In genomic region chr17:1422907-1423306, GRCh38 we compare ENCODE assay signal across 8 cellular contexts. TPM values are rescaled to one million over a fixed set of nuclear protein-coding genes. Genes with fewer than 3 reads are reported as not detected.
DNase-seq lines count a peak whose midpoint lies in the region; ATAC-seq and TF ChIP-seq lines count a peak whose summit lies in the region.

No MANE protein-coding gene starts in this region.

- H3K36me3 ChIP-seq in SJSA1 (peaks cover 77% of the 10 kb centered on the region), HAP-1 (replicated peaks) (peaks cover 50% of the 10 kb centered on the region)

- peak overlapping the region; percentile 84 for H3K27ac ChIP-seq in SJSA1

- H3K9me3 ChIP-seq in SJSA1 (replicated peaks), result no peaks in the 10 kb centered on the region
- no peaks in the 10 kb centered on the region for H3K9me3 ChIP-seq in HAP-1

- no peaks in the 10 kb centered on the region for H3K27me3 ChIP-seq in SJSA1 (replicated peaks)
- H3K27me3 ChIP-seq in HAP-1 (ENCODE audit: low read depth), result no peaks in the 10 kb centered on the region

- no peak overlapping the region for H3K4me3 ChIP-seq in SJSA1
- no peak overlapping the region for H3K4me3 ChIP-seq in fibroblast of mammary gland (ENCODE audit: control insufficient read depth, low read depth, low read length)
- H3K4me3 ChIP-seq in HAP-1, result no peak overlapping the region

- no peak for ATAC-seq in HG02610 (IDR thresholded peaks at IDR 0.05; ENCODE audit: unreplicated experiment)

- H3K4me1 ChIP-seq in SJSA1 (replicated peaks) (peaks cover 33% of the 10 kb centered on the region), HAP-1 (no peaks in the 10 kb centered on the region)

- TF ChIP-seq CTCF in fibroblast of mammary gland (conservative IDR thresholded peaks at IDR 0.05; ENCODE audit: control insufficient read depth, insufficient read depth, low read depth, low read length), result no peak

- in situ Hi-C loops in HAP-1 (cut with MboI; ENCODE audit: low sequenced_read_pairs), result no loop called here

- DNase-seq in GM03348 (ENCODE audit: low spot score), result peak; percentile 84
- DNase-seq in SJSA1 (ENCODE audit: low read depth in 1 of 2, low spot score in 2 of 2), result peak; percentile 81 to 84
- peak; percentile 98 for DNase-seq in fibroblast of mammary gland (ENCODE audit: low read depth)
- DNase-seq in pulmonary artery endothelial cell (ENCODE audit: low read depth, low spot score), result peak; percentile 90
- no peak for DNase-seq in occipital lobe (lab: John Stamatoyannopoulos, UW)
- DNase-seq in NOMO-1 (lab: John Stamatoyannopoulos, UW; ENCODE audit: unreplicated experiment in 2 of 2), result no peak
- no peak for DNase-seq in HAP-1 (ENCODE audit: low spot score in 2 of 2)

RNA-seq across cellular contexts. Expression of gene YWHAE, which starts 22.9 kb away (rescaled TPM):
- total RNA-seq in SJSA1 (2014; rRNA removed; shearing (Covaris generic)), result 370 and 490 TPM in 2 replicates
- total RNA-seq in pulmonary artery endothelial cell, result 487 and 687 TPM in 2 replicates
- total RNA-seq in occipital lobe, result 515 TPM

RNA-seq across cellular contexts. Expression of gene CRK, which starts 33.1 kb away (rescaled TPM):
- total RNA-seq in SJSA1 (2014; rRNA removed; shearing (Covaris generic)), result 99.7 and 102 TPM in 2 replicates
- 158 and 171 TPM in 2 replicates for total RNA-seq in pulmonary artery endothelial cell
- 152 TPM for total RNA-seq in occipital lobe

Comparison
In these comparisons a context has a peak if more than half of its experiments do, and no peak if none do; other contexts are left out.
1. DNase-seq: peak in GM03348 (single experiment), SJSA1 (2 of 2), fibroblast of mammary gland (single experiment) and pulmonary artery endothelial cell (single experiment); none in occipital lobe (single experiment), NOMO-1 (0 of 2) and HAP-1 (0 of 2).